ENCODE assay signal across 27 cellular contexts in the genomic region with DNA sequence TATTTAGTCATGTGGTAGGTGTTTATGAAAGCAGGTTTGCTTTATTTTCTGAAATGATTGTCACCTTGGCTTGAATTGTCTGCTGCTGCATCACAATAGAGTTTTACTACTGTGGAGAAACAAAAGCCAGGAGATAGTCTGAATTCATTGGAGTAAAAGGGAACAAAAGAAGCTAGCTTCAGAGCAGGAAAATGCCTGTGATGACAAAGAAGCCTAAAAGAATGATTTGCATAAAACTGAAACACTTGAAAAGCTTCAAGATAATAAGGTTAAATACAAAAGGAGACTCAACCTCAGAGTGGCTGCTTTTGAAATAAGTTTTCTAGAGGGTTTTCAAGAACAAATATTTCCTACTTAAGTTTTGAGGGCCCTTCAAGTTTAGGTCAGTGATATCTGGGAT.
DNase-seq lines count a peak whose midpoint lies in the region; ATAC-seq, FAIRE-seq and TF ChIP-seq lines count a peak whose summit lies in the region.
"Had no signal": no experiment of that assay in that cellular context is flagged by ENCODE, and none has a peak within 500 bp of the region (broad histone marks: within the 10 kb centered on the region; RNA-seq: fewer than 3 reads in every experiment).

No MANE protein-coding gene starts in this region.

- H4K20me1 ChIP-seq in GM12878 (ENCODE audit: control insufficient read depth, insufficient read depth), result no peaks in the 10 kb centered on the region

- H3K27ac ChIP-seq in HUES64 (ENCODE audit: low read depth, low read length) (peak overlapping the region; percentile 96), GM12878 (ENCODE audit: control insufficient read depth, insufficient read depth) (no peak overlapping the region), iPS-20b (ENCODE audit: low read length) (peak overlapping the region; percentile 64)
- H3K27ac ChIP-seq: gastrocnemius medialis, SJCRH30, transverse colon had no signal

- peak overlapping the region; percentile 68 for H3K9ac ChIP-seq in HUES64 (ENCODE audit: low read depth, low read length)
- H3K9ac ChIP-seq in GM12878 (ENCODE audit: control insufficient read depth, insufficient read depth, low read length), result no peak overlapping the region
- peak overlapping the region; percentile 53 for H3K9ac ChIP-seq in iPS-20b (ENCODE audit: low read depth, low read length)

- no peaks in the 10 kb centered on the region for H3K36me3 ChIP-seq in HUES64 (ENCODE audit: insufficient read depth, low read length)
- H3K36me3 ChIP-seq in GM12878 (ENCODE audit: control insufficient read depth in 2 of 2, insufficient read depth in 2 of 2, low read length in 1 of 2), result no peaks in the 10 kb centered on the region
- no peaks in the 10 kb centered on the region for H3K36me3 ChIP-seq in iPS-20b (ENCODE audit: insufficient read depth, low read depth, low read length)
- H3K36me3 ChIP-seq: gastrocnemius medialis, MG63, SJCRH30, transverse colon had no signal

- FAIRE-seq in GM12878 (lab: Jason Lieb, UNC), result no peak

- CTCF ChIA-PET in GM12878 (lab: Yijun Ruan, JAX), result interaction anchor here (0.8 to 1.7 kb wide), 4 partner anchors 18 to 33 kb away, joined by 3 to 4 read pairs (median 4); no protein-coding TSS in a partner anchor

- POLR2A ChIA-PET in GM12878 (lab: Charles Lee), result interaction anchor here (0.6 to 2.0 kb wide), 5 partner anchors 10 to 134 kb away, joined by 3 to 6 read pairs (median 5); no protein-coding TSS in a partner anchor

- H3K9me3 ChIP-seq in HUES64 (ENCODE audit: insufficient read depth, low read depth, low read length) (no peaks in the 10 kb centered on the region), GM12878 (replicated peaks; ENCODE audit: control insufficient read depth, insufficient read depth, low read length) (no peaks in the 10 kb centered on the region), iPS-20b (ENCODE audit: insufficient read depth, low read depth, low read length) (no peaks in the 10 kb centered on the region)
- H3K9me3 ChIP-seq: Caco-2, gastrocnemius medialis, MG63, SJCRH30, transverse colon had no signal

- peak; percentile 31 for ATAC-seq in GM12878
- ATAC-seq: activated CD4-positive, alpha-beta T cell treated with anti-CD3 and anti-CD28 coated beads for 36 hours; activated naive CD4-positive, alpha-beta T cell treated with anti-CD3 and anti-CD28 coated beads, Interleukin-2, amount 50 U/mL, for 72 hours; gastrocnemius medialis; naive thymus-derived CD8-positive, alpha-beta T cell had no signal

- no peak overlapping the region for H2AFZ ChIP-seq in GM12878 (ENCODE audit: control insufficient read depth, low read depth, low read length)

- TF ChIP-seq RAD21 in GM12878 (IDR thresholded peaks at IDR 0.05; ENCODE audit: insufficient read depth, low read depth, low read length), result no peak

- H3K4me1 ChIP-seq in HUES64 (ENCODE audit: insufficient read depth, low read length) (peaks cover 76% of the 10 kb centered on the region), GM12878 (ENCODE audit: control insufficient read depth, insufficient read depth, low read length) (no peaks in the 10 kb centered on the region), iPS-20b (ENCODE audit: insufficient read depth, low read length) (peaks cover 67% of the 10 kb centered on the region)
- H3K4me1 ChIP-seq: SJCRH30 had no signal

- SMC1A ChIA-PET in GM12878 (lab: Charles Lee; ENCODE audit: uncharacterized antibody, unreplicated experiment), result interaction anchor here (0.5 to 3.2 kb wide), 18 partner anchors 9 to 484 kb away, joined by 3 to 20 read pairs (median 5); no protein-coding TSS in a partner anchor

- RAD21 ChIA-PET in GM12878 (lab: Charles Lee; ENCODE audit: unreplicated experiment), result interaction anchor here (0.6 to 3.1 kb wide), 10 partner anchors 7 to 244 kb away, joined by 3 to 30 read pairs (median 4); no protein-coding TSS in a partner anchor

- intact Hi-C loops in GM12878 (cut with micrococcal nuclease; ENCODE audit: unreplicated experiment), result no loop called here

- no peaks in the 10 kb centered on the region for H3K27me3 ChIP-seq in HUES64 (ENCODE audit: insufficient read depth, low read length)
- H3K27me3 ChIP-seq in GM12878 (replicated peaks in 1 of 2; ENCODE audit: control insufficient read depth in 2 of 2, insufficient read depth in 2 of 2, low read length in 1 of 2), result no peaks in the 10 kb centered on the region
- no peaks in the 10 kb centered on the region for H3K27me3 ChIP-seq in iPS-20b (ENCODE audit: insufficient read depth, low read length)
- H3K27me3 ChIP-seq: gastrocnemius medialis, MG63, SJCRH30, transverse colon had no signal

- no peak for TF ChIP-seq POLR2A in GM12878 (IDR thresholded peaks at IDR 0.05; ENCODE audit: low read depth, low read length)

- BruUV-seq in GM12878 (replicated peaks; lab: Mats Ljungman, UMichigan), result no TSS peak

- H3K4me3 ChIP-seq in HUES64 (ENCODE audit: low read length), result peak overlapping the region; percentile 18
- H3K4me3 ChIP-seq in GM12878, result no peak overlapping the region
- peak overlapping the region; percentile 43; the same call in 1 of the 2 replicates for H3K4me3 ChIP-seq in iPS-20b (ENCODE audit: low read length)
- H3K4me3 ChIP-seq: gastrocnemius medialis, MG63, SJCRH30, transverse colon had no signal

- H3K79me2 ChIP-seq in GM12878 (ENCODE audit: control insufficient read depth, insufficient read depth, low read length), result no peaks in the 10 kb centered on the region

- no peak for TF ChIP-seq EP300 in GM12878 (IDR thresholded peaks at IDR 0.05; ENCODE audit: borderline replicate concordance in 1 of 2, control insufficient read depth in 1 of 2, low read depth in 2 of 2, low read length in 2 of 2)

- no peak for TF ChIP-seq CTCF in GM12878 (IDR thresholded peaks at IDR 0.05 in 2 of 3, conservative IDR thresholded peaks at IDR 0.05 in 1 of 3; ENCODE audit: control insufficient read depth in 2 of 3, extremely low read depth in 1 of 3, insufficient read depth in 1 of 3, low read depth in 3 of 3, low read length in 3 of 3)

- in situ Hi-C loops in GM12878 (cut with MboI), result no loop called here

- DNase-seq in GM12878 (ENCODE audit: low read depth, low spot score) (no peak), NCI-H1436 treated with DMSO at 0.1 percent for 48 hours (lab: John Stamatoyannopoulos, UW) (no peak), NOMO-1 treated with DMSO at 0.1 percent for 48 hours (lab: John Stamatoyannopoulos, UW; ENCODE audit: unreplicated experiment) (no peak), H4 (ENCODE audit: low spot score) (no peak), SIG-M5 treated with dmso at 0.1 percent for 504 hours (lab: John Stamatoyannopoulos, UW; ENCODE audit: unreplicated experiment) (no peak)
- DNase-seq: activated CD4-positive, alpha-beta T cell treated with anti-CD3 and anti-CD28 coated beads for 36 hours; amygdala; C1 segment of cervical spinal cord; Caco-2; DMS79; gastrocnemius medialis; GDM1; KBM-7; MG63; naive thymus-derived CD8-positive, alpha-beta T cell; NCI-H2081 treated with DMSO at 0.1 percent for 48 hours; NCI-H446 treated with DMSO at 0.1 percent for 48 hours; NCI-H82; SJCRH30; stimulated activated CD4-positive, alpha-beta T cell treated with anti-CD3 and anti-CD28 coated beads, Interleukin-15, amount 100 ng/mL, for 24 hours; stimulated activated CD4-positive, alpha-beta T cell treated with anti-CD3 and anti-CD28 coated beads, Interleukin-4, amount 100 ng/mL, for 4 hours; SW 1271; T-helper 9 cell; transverse colon had no signal

- no peak overlapping the region for H3K4me2 ChIP-seq in GM12878 (ENCODE audit: control insufficient read depth, insufficient read depth)

TF ChIP-seq in GM12878, 131 proteins besides CTCF, POLR2A, EP300 and RAD21 (continues in another document):
- TF ChIP-seq, protein P1, sequence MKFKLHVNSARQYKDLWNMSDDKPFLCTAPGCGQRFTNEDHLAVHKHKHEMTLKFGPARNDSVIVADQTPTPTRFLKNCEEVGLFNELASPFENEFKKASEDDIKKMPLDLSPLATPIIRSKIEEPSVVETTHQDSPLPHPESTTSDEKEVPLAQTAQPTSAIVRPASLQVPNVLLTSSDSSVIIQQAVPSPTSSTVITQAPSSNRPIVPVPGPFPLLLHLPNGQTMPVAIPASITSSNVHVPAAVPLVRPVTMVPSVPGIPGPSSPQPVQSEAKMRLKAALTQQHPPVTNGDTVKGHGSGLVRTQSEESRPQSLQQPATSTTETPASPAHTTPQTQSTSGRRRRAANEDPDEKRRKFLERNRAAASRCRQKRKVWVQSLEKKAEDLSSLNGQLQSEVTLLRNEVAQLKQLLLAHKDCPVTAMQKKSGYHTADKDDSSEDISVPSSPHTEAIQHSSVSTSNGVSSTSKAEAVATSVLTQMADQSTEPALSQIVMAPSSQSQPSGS (IDR thresholded peaks at IDR 0.05; ENCODE audit: low read length), result no peak
- TF ChIP-seq ZNF207 (IDR thresholded peaks at IDR 0.05; ENCODE audit: borderline replicate concordance) (no peak), RCOR1 (conservative IDR thresholded peaks at IDR 0.05; ENCODE audit: low read depth, low read length) (no peak), CREM (IDR thresholded peaks at IDR 0.05; ENCODE audit: low read depth) (no peak), BCL11A (IDR thresholded peaks at IDR 0.05; ENCODE audit: low read depth, low read length) (no peak), TBL1XR1 (IDR thresholded peaks at IDR 0.05; ENCODE audit: low read depth, low read length) (no peak), NR2C1 (IDR thresholded peaks at IDR 0.05) (no peak), KLF5 (IDR thresholded peaks at IDR 0.05; ENCODE audit: partially characterized antibody) (no peak), ZNF217 (IDR thresholded peaks at IDR 0.05) (no peak)
- TF ChIP-seq, protein P2, sequence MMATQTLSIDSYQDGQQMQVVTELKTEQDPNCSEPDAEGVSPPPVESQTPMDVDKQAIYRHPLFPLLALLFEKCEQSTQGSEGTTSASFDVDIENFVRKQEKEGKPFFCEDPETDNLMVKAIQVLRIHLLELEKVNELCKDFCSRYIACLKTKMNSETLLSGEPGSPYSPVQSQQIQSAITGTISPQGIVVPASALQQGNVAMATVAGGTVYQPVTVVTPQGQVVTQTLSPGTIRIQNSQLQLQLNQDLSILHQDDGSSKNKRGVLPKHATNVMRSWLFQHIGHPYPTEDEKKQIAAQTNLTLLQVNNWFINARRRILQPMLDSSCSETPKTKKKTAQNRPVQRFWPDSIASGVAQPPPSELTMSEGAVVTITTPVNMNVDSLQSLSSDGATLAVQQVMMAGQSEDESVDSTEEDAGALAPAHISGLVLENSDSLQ (IDR thresholded peaks at IDR 0.05), result no peak
